Comparison of ENCODE assay signal across 14 cellular contexts in genomic region chr3:71168043-71168720, GRCh38.
DNase-seq lines count a peak whose midpoint lies in the region; ATAC-seq and TF ChIP-seq lines count a peak whose summit lies in the region.
"Had no signal": no experiment of that assay in that cellular context is flagged by ENCODE, and none has a peak within 500 bp of the region (broad histone marks: within the 10 kb centered on the region; RNA-seq: fewer than 3 reads in every experiment).

No MANE protein-coding gene starts in this region.

- H3K36me3 ChIP-seq in cardiac muscle cell: no peaks in the 10 kb centered on the region
- H3K36me3 ChIP-seq in mucosa of rectum (ENCODE audit: control insufficient read depth in 2 of 2, insufficient read depth in 2 of 2, low read length in 2 of 2): peaks cover 0 to 4% of the 10 kb centered on the region in 2 donors
- H3K36me3 ChIP-seq in uterus: no peaks in the 10 kb centered on the region
- H3K36me3 ChIP-seq: MG63 had no signal

- peak overlapping the region; percentile 67 for H3K27ac ChIP-seq in cardiac muscle cell
- H3K27ac ChIP-seq in mucosa of rectum (ENCODE audit: low read depth in 2 of 2, low read length in 2 of 2): peak overlapping the region; percentile 21 to 46
- H3K27ac ChIP-seq in uterus: peak overlapping the region; percentile 29 to 39

- H3K4me3 ChIP-seq in cardiac muscle cell (no peak overlapping the region), cardiac fibroblast (replicated peaks in 1 of 2; ENCODE audit: low read depth in 2 of 2, low read length in 2 of 2) (no peak overlapping the region), mucosa of rectum (ENCODE audit: low read length in 2 of 2) (no peak overlapping the region), uterus (no peak overlapping the region)
- H3K4me3 ChIP-seq: MG63 had no signal

- intact Hi-C loops in cardiac septum (cut with DNase I): no loop called here
- intact Hi-C loops in uterus (cut with DNase I; ENCODE audit: low total_unique reads): no loop called here

- peaks cover 47% of the 10 kb centered on the region for H3K4me1 ChIP-seq in cardiac muscle cell (ENCODE audit: low read depth)
- H3K4me1 ChIP-seq in mucosa of rectum (ENCODE audit: control insufficient read depth in 2 of 2, insufficient read depth in 2 of 2, low read length in 2 of 2): peaks cover 0 to 6% of the 10 kb centered on the region in 2 donors
- H3K4me1 ChIP-seq in uterus: no peaks in the 10 kb centered on the region

- H3K9me3 ChIP-seq in cardiac muscle cell (ENCODE audit: low read depth) (no peaks in the 10 kb centered on the region), mucosa of rectum (ENCODE audit: control insufficient read depth in 2 of 2, low read length in 2 of 2) (no peaks in the 10 kb centered on the region), uterus (no peaks in the 10 kb centered on the region)
- H3K9me3 ChIP-seq: MG63 had no signal

- ATAC-seq in GM21447 (IDR thresholded peaks at IDR 0.05; ENCODE audit: unreplicated experiment): no peak
- no peak for ATAC-seq in GM21576 (IDR thresholded peaks at IDR 0.05; ENCODE audit: unreplicated experiment)

- no peak for TF ChIP-seq POLR2A in uterus (IDR thresholded peaks at IDR 0.05)

- DNase-seq in cardiac muscle cell (ENCODE audit: low read depth in 1 of 2, low spot score in 1 of 2) (peak in 1 of 2 donors; percentile 78), cardiac septum (ENCODE audit: low spot score) (no peak), cardiac fibroblast (ENCODE audit: low read depth in 2 of 2) (peak; percentile 76 to 81), uterus (no peak)
- no peak for DNase-seq in activated CD8-positive, alpha-beta memory T cell treated with anti-CD3 and anti-CD28 coated beads, Interleukin-2, amount 50 U/mL, for 48 hours
- DNase-seq: activated CD4-positive, alpha-beta T cell treated with anti-CD3 and anti-CD28 coated beads for 4 hours; activated naive CD8-positive, alpha-beta T cell treated with anti-CD3 and anti-CD28 coated beads, Interleukin-2, amount 10 ng/mL, durations not matched to agents 7 days and 5 days; erythroblast; MG63; NCI-H524 treated with DMSO at 0.1 percent for 48 hours; SIG-M5 had no signal

- H3K27me3 ChIP-seq in cardiac muscle cell: no peaks in the 10 kb centered on the region
- H3K27me3 ChIP-seq in mucosa of rectum (ENCODE audit: control insufficient read depth in 2 of 2, insufficient read depth in 2 of 2, low read length in 2 of 2): no peaks in the 10 kb centered on the region
- no peaks in the 10 kb centered on the region for H3K27me3 ChIP-seq in uterus
- H3K27me3 ChIP-seq: MG63 had no signal

- H3K9ac ChIP-seq in mucosa of rectum (ENCODE audit: low read depth in 1 of 2, low read length in 2 of 2): peak overlapping the region in 1 of 2 donors; percentile 34

- TF ChIP-seq CTCF in cardiac muscle cell (IDR thresholded peaks at IDR 0.05; ENCODE audit: low read depth, low read length) (no peak), cardiac fibroblast (IDR thresholded peaks at IDR 0.05; ENCODE audit: low read depth, low read length) (no peak), uterus (IDR thresholded peaks at IDR 0.05) (no peak)

Comparison
In these comparisons a context has a peak if more than half of its experiments do, and no peak if none do; other contexts are left out.
1. DNase-seq: peak in cardiac fibroblast (2 of 2); none in cardiac septum (single experiment), uterus (0 of 2) and activated CD8-positive, alpha-beta memory T cell treated with anti-CD3 and anti-CD28 coated beads, Interleukin-2, amount 50 U/mL, for 48 hours (single experiment).
2. Peak in every context shown above with its lines, with median percentiles within 50 percentile points of each other: H3K27ac ChIP-seq.